Comparison of ENCODE assay signal across 1 cellular context in genomic region chr6:28866342-28867077, GRCh38.
TF ChIP-seq lines count a peak whose summit lies in the region.

No MANE protein-coding gene starts in this region.

TF ChIP-seq in HepG2, 621 proteins besides CTCF, POLR2A, EP300 and RAD21 (continued from another document and continues in another):
- TF ChIP-seq SNAPC4 (CRISPR knock-in tag; IDR thresholded peaks at IDR 0.05) = 0 out of 2 replicates have a peak, but pooled peaks have one; percentile 27
- peak; percentile 91 for TF ChIP-seq ZNF724P (CRISPR knock-in tag; IDR thresholded peaks at IDR 0.05; ENCODE audit: borderline replicate concordance)
- no peak for TF ChIP-seq TBX3 (IDR thresholded peaks at IDR 0.05; ENCODE audit: borderline replicate concordance)
- TF ChIP-seq ZNF746 (CRISPR knock-in tag; IDR thresholded peaks at IDR 0.05) = no peak
- TF ChIP-seq, protein P1, sequence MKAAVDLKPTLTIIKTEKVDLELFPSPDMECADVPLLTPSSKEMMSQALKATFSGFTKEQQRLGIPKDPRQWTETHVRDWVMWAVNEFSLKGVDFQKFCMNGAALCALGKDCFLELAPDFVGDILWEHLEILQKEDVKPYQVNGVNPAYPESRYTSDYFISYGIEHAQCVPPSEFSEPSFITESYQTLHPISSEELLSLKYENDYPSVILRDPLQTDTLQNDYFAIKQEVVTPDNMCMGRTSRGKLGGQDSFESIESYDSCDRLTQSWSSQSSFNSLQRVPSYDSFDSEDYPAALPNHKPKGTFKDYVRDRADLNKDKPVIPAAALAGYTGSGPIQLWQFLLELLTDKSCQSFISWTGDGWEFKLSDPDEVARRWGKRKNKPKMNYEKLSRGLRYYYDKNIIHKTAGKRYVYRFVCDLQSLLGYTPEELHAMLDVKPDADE (CRISPR knock-in tag; IDR thresholded peaks at IDR 0.05) = 0 out of 2 replicates have a peak, but pooled peaks have one; percentile 52
- no peak for TF ChIP-seq RBM22 (optimal IDR thresholded peaks at IDR 0.05; ENCODE audit: low read length)
- TF ChIP-seq RCOR2 (CRISPR knock-in tag; IDR thresholded peaks at IDR 0.05) = peak; percentile 71; the same call in 1 of the 2 replicates
- TF ChIP-seq SRY (CRISPR knock-in tag; IDR thresholded peaks at IDR 0.05) = peak; percentile 66
- peak; percentile 70; the same call in 1 of the 2 replicates for TF ChIP-seq KDM2A (CRISPR knock-in tag; IDR thresholded peaks at IDR 0.05; ENCODE audit: borderline replicate concordance, low read depth)
- peak; percentile 57 for TF ChIP-seq ZNF335 (CRISPR knock-in tag; IDR thresholded peaks at IDR 0.05)
- TF ChIP-seq, protein P2, sequence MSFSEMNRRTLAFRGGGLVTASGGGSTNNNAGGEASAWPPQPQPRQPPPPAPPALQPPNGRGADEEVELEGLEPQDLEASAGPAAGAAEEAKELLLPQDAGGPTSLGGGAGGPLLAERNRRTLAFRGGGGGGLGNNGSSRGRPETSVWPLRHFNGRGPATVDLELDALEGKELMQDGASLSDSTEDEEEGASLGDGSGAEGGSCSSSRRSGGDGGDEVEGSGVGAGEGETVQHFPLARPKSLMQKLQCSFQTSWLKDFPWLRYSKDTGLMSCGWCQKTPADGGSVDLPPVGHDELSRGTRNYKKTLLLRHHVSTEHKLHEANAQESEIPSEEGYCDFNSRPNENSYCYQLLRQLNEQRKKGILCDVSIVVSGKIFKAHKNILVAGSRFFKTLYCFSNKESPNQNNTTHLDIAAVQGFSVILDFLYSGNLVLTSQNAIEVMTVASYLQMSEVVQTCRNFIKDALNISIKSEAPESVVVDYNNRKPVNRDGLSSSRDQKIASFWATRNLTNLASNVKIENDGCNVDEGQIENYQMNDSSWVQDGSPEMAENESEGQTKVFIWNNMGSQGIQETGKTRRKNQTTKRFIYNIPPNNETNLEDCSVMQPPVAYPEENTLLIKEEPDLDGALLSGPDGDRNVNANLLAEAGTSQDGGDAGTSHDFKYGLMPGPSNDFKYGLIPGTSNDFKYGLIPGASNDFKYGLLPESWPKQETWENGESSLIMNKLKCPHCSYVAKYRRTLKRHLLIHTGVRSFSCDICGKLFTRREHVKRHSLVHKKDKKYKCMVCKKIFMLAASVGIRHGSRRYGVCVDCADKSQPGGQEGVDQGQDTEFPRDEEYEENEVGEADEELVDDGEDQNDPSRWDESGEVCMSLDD (CRISPR knock-in tag; IDR thresholded peaks at IDR 0.05; ENCODE audit: borderline replicate concordance) = no peak
- TF ChIP-seq ZNF44 (CRISPR knock-in tag; IDR thresholded peaks at IDR 0.05) = peak; percentile 60; the same call in 1 of the 2 replicates
- TF ChIP-seq ZNF567 (CRISPR knock-in tag; IDR thresholded peaks at IDR 0.05; ENCODE audit: borderline replicate concordance) = peak; percentile 33; the same call in 1 of the 2 replicates
- no peak for TF ChIP-seq ADNP (CRISPR knock-in tag; IDR thresholded peaks at IDR 0.05)
- 0 out of 2 replicates have a peak, but pooled peaks have one; percentile 61 for TF ChIP-seq TMF1 (CRISPR knock-in tag; IDR thresholded peaks at IDR 0.05; ENCODE audit: low read depth)
- peak; percentile 80; the same call in 1 of the 2 replicates for TF ChIP-seq BRCA1 (CRISPR knock-in tag; IDR thresholded peaks at IDR 0.05)
- TF ChIP-seq SOX5 (CRISPR knock-in tag; IDR thresholded peaks at IDR 0.05; ENCODE audit: borderline replicate concordance) = peak; percentile 38; the same call in 1 of the 2 replicates
- peak; percentile 32; the same call in 1 of the 2 replicates for TF ChIP-seq TEF (CRISPR knock-in tag; IDR thresholded peaks at IDR 0.05)
- no peak for TF ChIP-seq ZKSCAN5 (CRISPR knock-in tag; IDR thresholded peaks at IDR 0.05)
- TF ChIP-seq KAT2B (IDR thresholded peaks at IDR 0.05; ENCODE audit: borderline replicate concordance, low read depth, low read length) = no peak
- peak; percentile 61; the same call in 1 of the 2 replicates for TF ChIP-seq TSC22D2 (CRISPR knock-in tag; IDR thresholded peaks at IDR 0.05; ENCODE audit: borderline replicate concordance)
- TF ChIP-seq, protein P3, sequence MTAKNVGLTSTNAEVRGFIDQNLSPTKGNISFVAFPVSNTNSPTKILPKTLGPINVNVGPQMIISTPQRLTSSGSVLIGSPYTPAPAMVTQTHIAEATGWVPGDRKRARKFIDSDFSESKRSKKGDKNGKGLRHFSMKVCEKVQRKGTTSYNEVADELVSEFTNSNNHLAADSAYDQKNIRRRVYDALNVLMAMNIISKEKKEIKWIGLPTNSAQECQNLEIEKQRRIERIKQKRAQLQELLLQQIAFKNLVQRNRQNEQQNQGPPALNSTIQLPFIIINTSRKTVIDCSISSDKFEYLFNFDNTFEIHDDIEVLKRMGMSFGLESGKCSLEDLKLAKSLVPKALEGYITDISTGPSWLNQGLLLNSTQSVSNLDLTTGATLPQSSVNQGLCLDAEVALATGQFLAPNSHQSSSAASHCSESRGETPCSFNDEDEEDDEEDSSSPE (CRISPR knock-in tag; IDR thresholded peaks at IDR 0.05) = peak; percentile 82
- no peak for TF ChIP-seq FOSL1 (CRISPR knock-in tag; IDR thresholded peaks at IDR 0.05; ENCODE audit: borderline replicate concordance)
- TF ChIP-seq, protein P4, sequence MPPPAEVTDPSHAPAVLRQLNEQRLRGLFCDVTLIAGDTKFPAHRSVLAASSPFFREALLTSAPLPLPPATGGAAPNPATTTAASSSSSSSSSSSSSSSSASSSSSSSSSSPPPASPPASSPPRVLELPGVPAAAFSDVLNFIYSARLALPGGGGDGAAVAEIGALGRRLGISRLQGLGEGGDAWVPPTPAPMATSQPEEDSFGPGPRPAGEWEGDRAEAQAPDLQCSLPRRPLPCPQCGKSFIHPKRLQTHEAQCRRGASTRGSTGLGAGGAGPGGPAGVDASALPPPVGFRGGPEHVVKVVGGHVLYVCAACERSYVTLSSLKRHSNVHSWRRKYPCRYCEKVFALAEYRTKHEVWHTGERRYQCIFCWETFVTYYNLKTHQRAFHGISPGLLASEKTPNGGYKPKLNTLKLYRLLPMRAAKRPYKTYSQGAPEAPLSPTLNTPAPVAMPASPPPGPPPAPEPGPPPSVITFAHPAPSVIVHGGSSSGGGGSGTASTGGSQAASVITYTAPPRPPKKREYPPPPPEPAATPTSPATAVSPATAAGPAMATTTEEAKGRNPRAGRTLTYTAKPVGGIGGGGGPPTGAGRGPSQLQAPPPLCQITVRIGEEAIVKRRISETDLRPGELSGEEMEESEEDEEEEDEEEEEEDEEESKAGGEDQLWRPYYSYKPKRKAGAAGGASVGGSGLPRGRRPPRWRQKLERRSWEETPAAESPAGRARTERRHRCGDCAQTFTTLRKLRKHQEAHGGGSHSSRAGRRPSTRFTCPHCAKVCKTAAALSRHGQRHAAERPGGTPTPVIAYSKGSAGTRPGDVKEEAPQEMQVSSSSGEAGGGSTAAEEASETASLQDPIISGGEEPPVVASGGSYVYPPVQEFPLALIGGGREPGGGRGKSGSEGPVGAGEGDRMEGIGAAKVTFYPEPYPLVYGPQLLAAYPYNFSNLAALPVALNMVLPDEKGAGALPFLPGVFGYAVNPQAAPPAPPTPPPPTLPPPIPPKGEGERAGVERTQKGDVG (CRISPR knock-in tag; IDR thresholded peaks at IDR 0.05; ENCODE audit: borderline replicate concordance) = peak; percentile 83; the same call in 1 of the 2 replicates
- TF ChIP-seq DR1 (CRISPR knock-in tag; IDR thresholded peaks at IDR 0.05) = 0 out of 2 replicates have a peak, but pooled peaks have one; percentile 41
- TF ChIP-seq STAT5B (CRISPR knock-in tag; IDR thresholded peaks at IDR 0.05) = no peak
- TF ChIP-seq TARDBP (CRISPR knock-in tag; IDR thresholded peaks at IDR 0.05) = no peak
- TF ChIP-seq KAT7 (CRISPR knock-in tag; IDR thresholded peaks at IDR 0.05; ENCODE audit: borderline replicate concordance) = peak; percentile 78; the same call in 1 of the 2 replicates
- TF ChIP-seq ZNF713 (CRISPR knock-in tag; IDR thresholded peaks at IDR 0.05) = 0 out of 2 replicates have a peak, but pooled peaks have one; percentile 71
- no peak for TF ChIP-seq FOXP1 (IDR thresholded peaks at IDR 0.05)
- no peak for TF ChIP-seq FOXP1 (CRISPR knock-in tag; IDR thresholded peaks at IDR 0.05)
- peak; percentile 70; the same call in 1 of the 2 replicates for TF ChIP-seq E2F2 (CRISPR knock-in tag; IDR thresholded peaks at IDR 0.05; ENCODE audit: borderline replicate concordance)
- no peak for TF ChIP-seq MLXIP (CRISPR knock-in tag; IDR thresholded peaks at IDR 0.05; ENCODE audit: borderline replicate concordance)
- TF ChIP-seq TFAP4 (IDR thresholded peaks at IDR 0.05; ENCODE audit: borderline replicate concordance, low read depth) = peak; percentile 48; the same call in 1 of the 2 replicates
- TF ChIP-seq ZFP62 (CRISPR knock-in tag; IDR thresholded peaks at IDR 0.05) = no peak
- TF ChIP-seq YEATS4 (CRISPR knock-in tag; IDR thresholded peaks at IDR 0.05; ENCODE audit: borderline replicate concordance) = peak; percentile 89
